In genomic region chr5:132777209-132778069, GRCh38 we compare ENCODE assay signal across 8 cellular contexts. TPM values are rescaled to one million over a fixed set of nuclear protein-coding genes. Genes with fewer than 3 reads are reported as not detected.
DNase-seq lines count a peak whose midpoint lies in the region; ATAC-seq lines count a peak whose summit lies in the region.

Gene SEPTIN8, minus strand, starts transcription at chr5:132777239. Its CDS starts 102 bp downstream, at chr5:132777137.

- POLR2A ChIA-PET in activated CD4-positive, alpha-beta memory T cell treated with anti-CD3 and anti-CD28 coated beads for 36 hours (lab: Charles Lee), result interaction anchor here (1.4 kb wide), 1 partner anchor 40 kb away, joined by 3 read pairs; the partner anchor contains the start of gene KIF3A

- H3K36me3 Mint-ChIP-seq in activated CD4-positive, alpha-beta memory T cell treated with anti-CD3 and anti-CD28 coated beads for 36 hours, result no peaks in the 10 kb centered on the region
- H3K36me3 Mint-ChIP-seq in effector memory CD8-positive, alpha-beta T cell (ENCODE audit: insufficient read depth), result peaks cover 3% of the 10 kb centered on the region

- CTCF ChIA-PET in activated CD4-positive, alpha-beta memory T cell treated with anti-CD3 and anti-CD28 coated beads for 36 hours (lab: Charles Lee), result interaction anchor here (0.8 to 1.7 kb wide), 4 partner anchors 24 to 272 kb away, joined by 3 to 6 read pairs (median 4); partner anchors contain the start of gene KIF3A

- intact Hi-C loops in activated CD4-positive, alpha-beta memory T cell treated with anti-CD3 and anti-CD28 coated beads for 36 hours (cut with micrococcal nuclease), result loop anchor here (1.0 to 2.0 kb wide), 3 partner anchors 27 to 89 kb away; partner anchors contain the start of genes GDF9, KIF3A and UQCRQ

- peak; percentile 24 for DNase-seq in DMS114 treated with DMSO at 0.1 percent for 48 hours (lab: John Stamatoyannopoulos, UW; ENCODE audit: unreplicated experiment)
- DNase-seq in activated CD4-positive, alpha-beta memory T cell treated with anti-CD3 and anti-CD28 coated beads for 36 hours, result peak; percentile 62
- DNase-seq in effector memory CD8-positive, alpha-beta T cell, result peak; percentile 24 to 38 (median 38)
- DNase-seq in medulla oblongata (ENCODE audit: extremely low spot score), result peak; percentile 58
- DNase-seq in stimulated activated CD8-positive, alpha-beta memory T cell treated with anti-CD3 and anti-CD28 coated beads, Interleukin-4, amount 100 ng/mL, for 24 hours (ENCODE audit: low read depth), result peak; percentile 9
- no peak for DNase-seq in NCI-H1694 treated with DMSO at 0.1 percent for 48 hours (lab: John Stamatoyannopoulos, UW)

- peak within 1 kb of the TSS; percentile 59 for H3K27ac ChIP-seq in KOPT-K1 (ENCODE audit: low read depth, low read length, poor library complexity, severe bottlenecking)

- H3K9me3 Mint-ChIP-seq in activated CD4-positive, alpha-beta memory T cell treated with anti-CD3 and anti-CD28 coated beads for 36 hours, result no peaks in the 10 kb centered on the region
- no peaks in the 10 kb centered on the region for H3K9me3 Mint-ChIP-seq in effector memory CD8-positive, alpha-beta T cell

- H3K4me1 Mint-ChIP-seq in activated CD4-positive, alpha-beta memory T cell treated with anti-CD3 and anti-CD28 coated beads for 36 hours (ENCODE audit: low read depth), result peaks cover 2% of the 10 kb centered on the region
- peaks cover 19 to 31% of the 10 kb centered on the region in 2 donors for H3K4me1 Mint-ChIP-seq in effector memory CD8-positive, alpha-beta T cell (ENCODE audit: low read depth in 2 of 2)

- H3K27me3 Mint-ChIP-seq in activated CD4-positive, alpha-beta memory T cell treated with anti-CD3 and anti-CD28 coated beads for 36 hours, result peaks cover 13% of the 10 kb centered on the region
- H3K27me3 Mint-ChIP-seq in effector memory CD8-positive, alpha-beta T cell, result peaks cover 6 to 16% of the 10 kb centered on the region in 2 donors

- ATAC-seq in GM21390 (IDR thresholded peaks at IDR 0.05; ENCODE audit: unreplicated experiment), result peak; percentile 66
- peak; percentile 81 for ATAC-seq in effector memory CD8-positive, alpha-beta T cell (replicated peaks)

- no peaks in the 10 kb centered on the region for H3K36me3 ChIP-seq in KOPT-K1 (ENCODE audit: insufficient read depth, low read length)

- no peaks in the 10 kb centered on the region for H3K9me3 ChIP-seq in KOPT-K1 (ENCODE audit: insufficient read depth, low read length, poor library complexity, severe bottlenecking)

- H3K4me3 Mint-ChIP-seq in activated CD4-positive, alpha-beta memory T cell treated with anti-CD3 and anti-CD28 coated beads for 36 hours, result peak within 1 kb of the TSS; percentile 68
- H3K4me3 Mint-ChIP-seq in effector memory CD8-positive, alpha-beta T cell, result peak within 1 kb of the TSS; percentile 77

- H3K27ac Mint-ChIP-seq in activated CD4-positive, alpha-beta memory T cell treated with anti-CD3 and anti-CD28 coated beads for 36 hours, result no peak within 1 kb of the TSS
- H3K27ac Mint-ChIP-seq in effector memory CD8-positive, alpha-beta T cell, result peak within 1 kb of the TSS; percentile 4 to 84

RNA-seq across cellular contexts. Expression of gene SEPTIN8, which starts in this region (rescaled TPM):
- total RNA-seq in activated CD4-positive, alpha-beta memory T cell treated with anti-CD3 and anti-CD28 coated beads for 36 hours, result 10 to 100 TPM; 31.1 to 32.8 TPM
